ENCODE assay signal across 9 cellular contexts in the genomic region with DNA sequence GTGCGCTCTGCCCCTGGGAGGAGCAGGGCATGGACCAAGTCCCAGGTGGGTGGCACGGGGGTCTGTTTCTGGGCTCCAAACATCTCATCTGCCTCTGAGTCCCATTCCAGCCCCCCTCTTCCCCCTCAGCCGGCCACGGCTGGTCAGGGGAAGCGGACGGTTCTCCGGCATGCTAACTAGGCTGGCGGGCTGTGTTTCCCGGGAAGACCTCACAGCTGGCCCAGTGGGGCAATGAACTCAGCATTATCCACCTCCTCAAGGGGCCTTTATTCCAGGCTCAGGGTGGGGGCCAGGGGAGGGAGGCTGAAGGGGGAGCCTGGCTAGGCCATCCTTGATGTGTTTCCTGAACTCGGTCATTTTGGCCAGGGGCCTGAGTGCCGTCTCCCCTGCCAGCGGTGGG.
DNase-seq lines count a peak whose midpoint lies in the region; ATAC-seq and TF ChIP-seq lines count a peak whose summit lies in the region.
"Had no signal": no experiment of that assay in that cellular context is flagged by ENCODE, and none has a peak within 500 bp of the region (broad histone marks: within the 10 kb centered on the region; RNA-seq: fewer than 3 reads in every experiment).

No MANE protein-coding gene starts in this region.

- no peaks in the 10 kb centered on the region for H3K36me3 Mint-ChIP-seq in effector memory CD8-positive, alpha-beta T cell (ENCODE audit: insufficient read depth)

- TF ChIP-seq CTCF in cardiac fibroblast (IDR thresholded peaks at IDR 0.05; ENCODE audit: low read depth, low read length): no peak

- peak overlapping the region; percentile 19 to 32 for H3K4me3 ChIP-seq in cardiac fibroblast (replicated peaks in 1 of 2; ENCODE audit: low read depth in 2 of 2, low read length in 2 of 2)

- ATAC-seq in HG03378 (IDR thresholded peaks at IDR 0.05; ENCODE audit: unreplicated experiment): no peak
- no peak for ATAC-seq in GM21576 (IDR thresholded peaks at IDR 0.05; ENCODE audit: unreplicated experiment)
- no peak for ATAC-seq in effector memory CD8-positive, alpha-beta T cell (replicated peaks)

- H3K27me3 Mint-ChIP-seq in effector memory CD8-positive, alpha-beta T cell: no peaks in the 10 kb centered on the region

- H3K4me3 Mint-ChIP-seq in effector memory CD8-positive, alpha-beta T cell: no peak overlapping the region

- DNase-seq in C1 segment of cervical spinal cord (lab: John Stamatoyannopoulos, UW) (peak in 12 of 14 donors; percentile 25 to 86 (median 66)), cardiac fibroblast (ENCODE audit: low read depth in 2 of 2) (peak in 1 of 2 donors; percentile 91), islet precursor cell (peak; percentile 60), retina (peak; percentile 68), dedifferentiated amniotic fluid mesenchymal stem cell (ENCODE audit: extremely low spot score) (no peak)
- no peak for DNase-seq in effector memory CD8-positive, alpha-beta T cell
- DNase-seq: stimulated activated naive CD4-positive, alpha-beta T cell treated with Interleukin-2 at 50 U/mL for 16 hours had no signal

- no peak overlapping the region for H3K27ac Mint-ChIP-seq in effector memory CD8-positive, alpha-beta T cell

- H3K9me3 Mint-ChIP-seq in effector memory CD8-positive, alpha-beta T cell: no peaks in the 10 kb centered on the region

- no peaks in the 10 kb centered on the region for H3K4me1 Mint-ChIP-seq in effector memory CD8-positive, alpha-beta T cell (ENCODE audit: low read depth in 2 of 2)

Comparison
In these comparisons a context has a peak if more than half of its experiments do, and no peak if none do; other contexts are left out.
1. DNase-seq: peak in C1 segment of cervical spinal cord (12 of 14), islet precursor cell (single experiment) and retina (single experiment); none in dedifferentiated amniotic fluid mesenchymal stem cell (single experiment) and effector memory CD8-positive, alpha-beta T cell (0 of 3).